Comparison of ENCODE assay signal across 9 cellular contexts in genomic region chr6:1424306-1424927, GRCh38. TPM values are rescaled to one million over a fixed set of nuclear protein-coding genes. Genes with fewer than 3 reads are reported as not detected.
A peak's percentile ranks its signal among the peaks of the same experiment; 100 is the strongest.
DNase-seq lines count a peak whose midpoint lies in the region; ATAC-seq and TF ChIP-seq lines count a peak whose summit lies in the region.
"Had no signal": no experiment of that assay in that cellular context is flagged by ENCODE, and none has a peak within 500 bp of the region (broad histone marks: within the 10 kb centered on the region; RNA-seq: fewer than 3 reads in every experiment).

No MANE protein-coding gene starts in this region.

- peaks cover 8% of the 10 kb centered on the region for H3K27me3 Mint-ChIP-seq in GM23338 (ENCODE audit: insufficient read depth, low read depth, poor library complexity)

- H3K36me3 ChIP-seq in GM23338 (ENCODE audit: insufficient read depth) (no peaks in the 10 kb centered on the region), PC-9 (ENCODE audit: low read depth) (no peaks in the 10 kb centered on the region), lung (ENCODE audit: control insufficient read depth in 2 of 2, insufficient read depth in 2 of 2, low read length in 2 of 2) (no peaks in the 10 kb centered on the region)

- 0 out of 2 replicates have a peak overlapping the region, but pooled peaks have one; percentile 7 for H2AFZ ChIP-seq in GM23338
- no peak overlapping the region for H2AFZ ChIP-seq in PC-9

- H3K9me2 ChIP-seq in GM23338 (ENCODE audit: insufficient read depth) (no peaks in the 10 kb centered on the region), PC-9 (ENCODE audit: insufficient read depth) (no peaks in the 10 kb centered on the region)

- CTCF ChIA-PET in PC-9 (lab: Charles Lee): interaction anchor here (0.6 to 0.9 kb wide), 4 partner anchors 53 to 864 kb away, joined by 3 to 6 read pairs (median 3); no protein-coding TSS in a partner anchor

- peaks cover 6% of the 10 kb centered on the region; the same call in 2 of the 3 replicates for H3K36me3 Mint-ChIP-seq in GM23338 (ENCODE audit: low read depth)
- H3K36me3 Mint-ChIP-seq: T-cell had no signal

- H3F3A ChIP-seq in GM23338 (replicated peaks; ENCODE audit: low read depth) (no peaks in the 10 kb centered on the region), PC-9 (ENCODE audit: insufficient read depth, low read depth) (no peaks in the 10 kb centered on the region)

- peak; percentile 99 for ATAC-seq in GM23338
- no peak for ATAC-seq in lung (ENCODE audit: insufficient read depth, low FRiP score)
- ATAC-seq in HG03280 (IDR thresholded peaks at IDR 0.05; ENCODE audit: unreplicated experiment): no peak
- no peak for ATAC-seq in HG02981 (IDR thresholded peaks at IDR 0.05; ENCODE audit: unreplicated experiment)

- H3K9me3 Mint-ChIP-seq in GM23338: peaks cover 12% of the 10 kb centered on the region

- TF ChIP-seq CTCF in GM23338 (conservative IDR thresholded peaks at IDR 0.05; ENCODE audit: low read depth in 2 of 2) (peak; percentile 76 to 85), PC-9 (conservative IDR thresholded peaks at IDR 0.05) (peak; percentile 68), choroid plexus epithelial cell (conservative IDR thresholded peaks at IDR 0.05; ENCODE audit: low read depth, low read length) (peak; percentile 89), lung (IDR thresholded peaks at IDR 0.05; ENCODE audit: control extremely low read depth, extremely low read depth) (peak; percentile 17)

- H3K27me3 ChIP-seq in GM23338 (ENCODE audit: insufficient read depth): no peaks in the 10 kb centered on the region
- H3K27me3 ChIP-seq in PC-9 (ENCODE audit: insufficient read depth, low read depth): 0 out of 2 replicates have a peak, but pooled peaks cover 8% of the 10 kb centered on the region
- H3K27me3 ChIP-seq in lung (ENCODE audit: control insufficient read depth, insufficient read depth): no peaks in the 10 kb centered on the region

- H3K27ac ChIP-seq in GM23338 (ENCODE audit: low read depth) (no peak overlapping the region), PC-9 (no peak overlapping the region), lung (ENCODE audit: low read depth in 1 of 2, low read length in 1 of 2) (no peak overlapping the region)

- intact Hi-C loops in PC-9 (cut with micrococcal nuclease; ENCODE audit: unreplicated experiment): loop anchor here (2.0 to 10.0 kb wide), 2 partner anchors 630 to 1236 kb away; no protein-coding TSS in a partner anchor

- H3K4me2 ChIP-seq in GM23338 (no peak overlapping the region), PC-9 (0 out of 2 replicates have a peak overlapping the region, but pooled peaks have one; percentile 20)

- POLR2A ChIA-PET in PC-9 (lab: Charles Lee; ENCODE audit: unreplicated experiment): interaction anchor here (0.6 kb wide), 1 partner anchor 732 kb away, joined by 40 read pairs; no protein-coding TSS in a partner anchor

- H3K4me3 Mint-ChIP-seq in GM23338: no peak overlapping the region
- H3K4me3 Mint-ChIP-seq: T-cell had no signal

- H3K9me3 ChIP-seq in PC-9 (ENCODE audit: insufficient read depth, low read depth) (no peaks in the 10 kb centered on the region), lung (ENCODE audit: control insufficient read depth in 2 of 2, insufficient read depth in 1 of 2, low read length in 1 of 2) (peaks cover 0 to 3% of the 10 kb centered on the region in 2 donors)

- no peaks in the 10 kb centered on the region for H4K20me1 ChIP-seq in GM23338 (replicated peaks; ENCODE audit: insufficient read depth)
- no peaks in the 10 kb centered on the region for H4K20me1 ChIP-seq in PC-9 (ENCODE audit: insufficient read depth)

- 26 to 30% methylated on average over 16 of the region's 16 CpGs for WGBS in lung, 2 donors

- peaks cover 7% of the 10 kb centered on the region for H3K4me1 Mint-ChIP-seq in GM23338

- H3K4me3 ChIP-seq in GM23338: no peak overlapping the region
- no peak overlapping the region for H3K4me3 ChIP-seq in PC-9
- no peak overlapping the region for H3K4me3 ChIP-seq in choroid plexus epithelial cell (ENCODE audit: low read depth, low read length)
- no peak overlapping the region for H3K4me3 ChIP-seq in lung

- H3K27ac Mint-ChIP-seq in GM23338: no peak overlapping the region
- H3K27ac Mint-ChIP-seq: T-cell had no signal

- H3K4me1 ChIP-seq in GM23338 (ENCODE audit: insufficient read depth) (no peaks in the 10 kb centered on the region), PC-9 (replicated peaks; ENCODE audit: insufficient read depth) (no peaks in the 10 kb centered on the region), lung (ENCODE audit: control insufficient read depth in 2 of 2, insufficient read depth in 2 of 2, low read length in 2 of 2) (no peaks in the 10 kb centered on the region)

- no peaks in the 10 kb centered on the region for H3K79me2 ChIP-seq in GM23338 (replicated peaks; ENCODE audit: insufficient read depth)
- no peaks in the 10 kb centered on the region for H3K79me2 ChIP-seq in PC-9 (ENCODE audit: low read depth)

- BruUV-seq in PC-9 (replicated peaks; lab: Mats Ljungman, UMichigan): no TSS peak

- DNase-seq in COR-L47 (lab: John Stamatoyannopoulos, UW) (peak; percentile 29), GM23338 (ENCODE audit: low spot score) (peak; percentile 84), PC-9 (peak in 1 of 2 experiments; percentile 45), choroid plexus epithelial cell (ENCODE audit: low read depth) (peak; percentile 85), lung (ENCODE audit: low spot score) (peak; percentile 64), GF-D8 (lab: John Stamatoyannopoulos, UW) (no peak)

TF ChIP-seq in GM23338, 12 proteins besides CTCF, POLR2A, EP300 and RAD21:
- TF ChIP-seq STAT1 (IDR thresholded peaks at IDR 0.05; ENCODE audit: unreplicated experiment) (no peak), REST (IDR thresholded peaks at IDR 0.05; ENCODE audit: unreplicated experiment) (peak; percentile 18), EZH2 (IDR thresholded peaks at IDR 0.05; ENCODE audit: low read depth, unreplicated experiment) (no peak)

RNA-seq across cellular contexts. Expression of gene FOXF2, which starts 35.0 kb away (rescaled TPM):
- total RNA-seq in GM23338 (2014; rRNA removed; shearing (Covaris generic)): not detected in 2 replicates
- polyA plus RNA-seq in GM23338 (2016; fragmentation: Nextera tagmentation; extraction: Ambion mirVana): not detected in 2 replicates
- not detected in 2 replicates for total RNA-seq in PC-9 (2021)
- 10 to 100 TPM; 17.2 to 22.9 TPM for total RNA-seq in lung
- polyA plus RNA-seq in lung: 10 to 100 TPM in 1 of 2 donors, 1 to 10 TPM in 1; 8.3 to 11.4 TPM
- total RNA-seq: T-cell had no signal

Comparison
In these comparisons a context has a peak if more than half of its experiments do, and no peak if none do; other contexts are left out.
1. CTCF ChIP-seq: peak in every context shown above with its lines; median percentile 89 in choroid plexus epithelial cell; 80 in GM23338; 68 in PC-9; 17 in lung.
2. RNA of gene FOXF2, which starts 35.0 kb away (total RNA-seq): 17.2 to 22.9 TPM in lung; not detected in PC-9 and not detected in GM23338; every median in the first group is over 10 times any median in the second.